Comparison of ENCODE assay signal across 1 cellular context in the genomic region with DNA sequence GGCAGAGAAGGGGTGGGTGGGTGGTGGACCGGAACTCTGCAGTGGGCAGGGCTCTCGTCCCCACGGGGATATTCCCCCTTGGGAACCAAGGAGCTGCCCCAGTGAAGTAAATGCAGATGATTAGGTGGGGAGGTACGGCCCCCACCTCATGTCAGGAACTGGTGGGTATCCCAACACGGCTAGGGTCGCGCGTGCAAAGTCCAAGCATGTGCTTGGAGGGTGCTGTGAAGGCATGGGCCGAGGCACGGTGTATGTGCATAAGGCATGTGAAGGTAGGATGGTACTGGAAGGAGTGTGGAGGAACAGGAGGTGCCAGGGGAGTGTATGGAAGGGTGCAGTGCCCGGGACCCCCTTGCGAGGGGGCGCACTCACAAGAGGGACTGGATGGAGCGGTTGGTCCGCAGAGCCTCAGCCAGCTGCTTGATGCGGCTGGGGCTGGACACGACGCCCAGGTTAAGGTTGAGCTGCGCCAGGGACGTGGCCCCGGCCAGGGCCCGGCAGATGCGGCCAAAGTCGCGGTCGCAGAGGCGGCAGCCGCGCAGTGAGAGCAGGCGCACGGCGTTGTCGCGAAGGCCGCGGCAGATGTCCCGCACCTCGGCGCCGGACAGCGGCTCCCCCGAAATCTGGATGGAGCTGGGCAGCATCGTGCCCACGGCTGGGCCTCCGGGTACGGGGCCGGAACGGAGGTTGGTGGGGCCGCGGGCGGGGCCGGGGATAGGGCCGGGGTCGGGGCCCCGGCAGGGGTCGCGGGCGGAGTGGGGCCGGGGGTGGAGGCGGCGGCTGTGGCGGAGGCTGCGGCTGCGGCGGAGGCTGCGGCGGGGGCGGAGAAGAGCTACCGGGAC.
TF ChIP-seq lines count a peak whose summit lies in the region.

No MANE protein-coding gene starts in this region.

TF ChIP-seq in H1, 55 proteins besides CTCF, POLR2A, EP300 and RAD21:
- TF ChIP-seq, protein P1, sequence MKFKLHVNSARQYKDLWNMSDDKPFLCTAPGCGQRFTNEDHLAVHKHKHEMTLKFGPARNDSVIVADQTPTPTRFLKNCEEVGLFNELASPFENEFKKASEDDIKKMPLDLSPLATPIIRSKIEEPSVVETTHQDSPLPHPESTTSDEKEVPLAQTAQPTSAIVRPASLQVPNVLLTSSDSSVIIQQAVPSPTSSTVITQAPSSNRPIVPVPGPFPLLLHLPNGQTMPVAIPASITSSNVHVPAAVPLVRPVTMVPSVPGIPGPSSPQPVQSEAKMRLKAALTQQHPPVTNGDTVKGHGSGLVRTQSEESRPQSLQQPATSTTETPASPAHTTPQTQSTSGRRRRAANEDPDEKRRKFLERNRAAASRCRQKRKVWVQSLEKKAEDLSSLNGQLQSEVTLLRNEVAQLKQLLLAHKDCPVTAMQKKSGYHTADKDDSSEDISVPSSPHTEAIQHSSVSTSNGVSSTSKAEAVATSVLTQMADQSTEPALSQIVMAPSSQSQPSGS (IDR thresholded peaks at IDR 0.05; ENCODE audit: low read length), result no peak
- TF ChIP-seq, protein P2, sequence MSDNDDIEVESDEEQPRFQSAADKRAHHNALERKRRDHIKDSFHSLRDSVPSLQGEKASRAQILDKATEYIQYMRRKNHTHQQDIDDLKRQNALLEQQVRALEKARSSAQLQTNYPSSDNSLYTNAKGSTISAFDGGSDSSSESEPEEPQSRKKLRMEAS (IDR thresholded peaks at IDR 0.05), result peak; percentile 56
- TF ChIP-seq EZH2 (IDR thresholded peaks at IDR 0.05; ENCODE audit: low read depth, low read length, severe bottlenecking) (peak; percentile 59), SAP30 (IDR thresholded peaks at IDR 0.05; ENCODE audit: insufficient read depth, insufficient replicate concordance, low read length) (no peak), NRF1 (IDR thresholded peaks at IDR 0.05; ENCODE audit: low read depth, low read length) (no peak), CHD1 (IDR thresholded peaks at IDR 0.05; ENCODE audit: low read depth, low read length) (no peak), RBBP5 (IDR thresholded peaks at IDR 0.05; ENCODE audit: borderline replicate concordance, low read depth, low read length) (0 out of 2 replicates have a peak, but pooled peaks have one; percentile 22), KDM4A (IDR thresholded peaks at IDR 0.05; ENCODE audit: low read depth, low read length, severe bottlenecking) (peak; percentile 39), CREB1 (IDR thresholded peaks at IDR 0.05) (0 out of 2 replicates have a peak, but pooled peaks have one; percentile 11), GABPA (IDR thresholded peaks at IDR 0.05; ENCODE audit: borderline replicate concordance, insufficient read depth, low read length) (0 out of 2 replicates have a peak, but pooled peaks have one; percentile 37), SIRT6 (IDR thresholded peaks at IDR 0.05; ENCODE audit: low read length) (no peak), RXRA (IDR thresholded peaks at IDR 0.05; ENCODE audit: insufficient read depth, low read depth, low read length) (no peak), PHF8 (conservative IDR thresholded peaks at IDR 0.05; ENCODE audit: low read depth, low read length) (peak; percentile 16; the same call in 1 of the 2 replicates), SUZ12 (IDR thresholded peaks at IDR 0.05; ENCODE audit: low read length) (peak; percentile 73), POLR2AphosphoS5 (IDR thresholded peaks at IDR 0.05; ENCODE audit: low read depth, low read length) (no peak), SP1 (IDR thresholded peaks at IDR 0.05; ENCODE audit: low read depth, low read length) (no peak)
- TF ChIP-seq, protein P3, sequence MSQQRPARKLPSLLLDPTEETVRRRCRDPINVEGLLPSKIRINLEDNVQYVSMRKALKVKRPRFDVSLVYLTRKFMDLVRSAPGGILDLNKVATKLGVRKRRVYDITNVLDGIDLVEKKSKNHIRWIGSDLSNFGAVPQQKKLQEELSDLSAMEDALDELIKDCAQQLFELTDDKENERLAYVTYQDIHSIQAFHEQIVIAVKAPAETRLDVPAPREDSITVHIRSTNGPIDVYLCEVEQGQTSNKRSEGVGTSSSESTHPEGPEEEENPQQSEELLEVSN (IDR thresholded peaks at IDR 0.05), result peak; percentile 59
